Comparison of ENCODE assay signal across 1 cellular context in genomic region chr2:102065675-102066252, GRCh38.
A peak's percentile ranks its signal among the peaks of the same experiment; 100 is the strongest.
TF ChIP-seq lines count a peak whose summit lies in the region.

No MANE protein-coding gene starts in this region.

TF ChIP-seq in HepG2, 621 proteins besides CTCF, POLR2A, EP300 and RAD21 (continued from another document and continues in another):
- no peak for TF ChIP-seq IRF1 (CRISPR knock-in tag; IDR thresholded peaks at IDR 0.05; ENCODE audit: low read depth)
- TF ChIP-seq, protein P1, sequence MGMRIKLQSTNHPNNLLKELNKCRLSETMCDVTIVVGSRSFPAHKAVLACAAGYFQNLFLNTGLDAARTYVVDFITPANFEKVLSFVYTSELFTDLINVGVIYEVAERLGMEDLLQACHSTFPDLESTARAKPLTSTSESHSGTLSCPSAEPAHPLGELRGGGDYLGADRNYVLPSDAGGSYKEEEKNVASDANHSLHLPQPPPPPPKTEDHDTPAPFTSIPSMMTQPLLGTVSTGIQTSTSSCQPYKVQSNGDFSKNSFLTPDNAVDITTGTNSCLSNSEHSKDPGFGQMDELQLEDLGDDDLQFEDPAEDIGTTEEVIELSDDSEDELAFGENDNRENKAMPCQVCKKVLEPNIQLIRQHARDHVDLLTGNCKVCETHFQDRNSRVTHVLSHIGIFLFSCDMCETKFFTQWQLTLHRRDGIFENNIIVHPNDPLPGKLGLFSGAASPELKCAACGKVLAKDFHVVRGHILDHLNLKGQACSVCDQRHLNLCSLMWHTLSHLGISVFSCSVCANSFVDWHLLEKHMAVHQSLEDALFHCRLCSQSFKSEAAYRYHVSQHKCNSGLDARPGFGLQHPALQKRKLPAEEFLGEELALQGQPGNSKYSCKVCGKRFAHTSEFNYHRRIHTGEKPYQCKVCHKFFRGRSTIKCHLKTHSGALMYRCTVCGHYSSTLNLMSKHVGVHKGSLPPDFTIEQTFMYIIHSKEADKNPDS (CRISPR knock-in tag; IDR thresholded peaks at IDR 0.05) = no peak
- TF ChIP-seq HNRNPL (IDR thresholded peaks at IDR 0.05; ENCODE audit: low read depth, low read length) = no peak
- TF ChIP-seq THAP11 (CRISPR knock-in tag; IDR thresholded peaks at IDR 0.05) = peak; percentile 45; the same call in 1 of the 2 replicates
- no peak for TF ChIP-seq ZNF318 (CRISPR knock-in tag; IDR thresholded peaks at IDR 0.05)
- TF ChIP-seq, protein P2, sequence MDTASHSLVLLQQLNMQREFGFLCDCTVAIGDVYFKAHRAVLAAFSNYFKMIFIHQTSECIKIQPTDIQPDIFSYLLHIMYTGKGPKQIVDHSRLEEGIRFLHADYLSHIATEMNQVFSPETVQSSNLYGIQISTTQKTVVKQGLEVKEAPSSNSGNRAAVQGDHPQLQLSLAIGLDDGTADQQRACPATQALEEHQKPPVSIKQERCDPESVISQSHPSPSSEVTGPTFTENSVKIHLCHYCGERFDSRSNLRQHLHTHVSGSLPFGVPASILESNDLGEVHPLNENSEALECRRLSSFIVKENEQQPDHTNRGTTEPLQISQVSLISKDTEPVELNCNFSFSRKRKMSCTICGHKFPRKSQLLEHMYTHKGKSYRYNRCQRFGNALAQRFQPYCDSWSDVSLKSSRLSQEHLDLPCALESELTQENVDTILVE (CRISPR knock-in tag; IDR thresholded peaks at IDR 0.05) = peak; percentile 18; the same call in 1 of the 2 replicates
- 0 out of 2 replicates have a peak, but pooled peaks have one; percentile 59 for TF ChIP-seq ZNF329 (CRISPR knock-in tag; IDR thresholded peaks at IDR 0.05; ENCODE audit: low read depth)
- no peak for TF ChIP-seq ZNF496 (CRISPR knock-in tag; IDR thresholded peaks at IDR 0.05; ENCODE audit: insufficient replicate concordance)
- TF ChIP-seq, protein P3, sequence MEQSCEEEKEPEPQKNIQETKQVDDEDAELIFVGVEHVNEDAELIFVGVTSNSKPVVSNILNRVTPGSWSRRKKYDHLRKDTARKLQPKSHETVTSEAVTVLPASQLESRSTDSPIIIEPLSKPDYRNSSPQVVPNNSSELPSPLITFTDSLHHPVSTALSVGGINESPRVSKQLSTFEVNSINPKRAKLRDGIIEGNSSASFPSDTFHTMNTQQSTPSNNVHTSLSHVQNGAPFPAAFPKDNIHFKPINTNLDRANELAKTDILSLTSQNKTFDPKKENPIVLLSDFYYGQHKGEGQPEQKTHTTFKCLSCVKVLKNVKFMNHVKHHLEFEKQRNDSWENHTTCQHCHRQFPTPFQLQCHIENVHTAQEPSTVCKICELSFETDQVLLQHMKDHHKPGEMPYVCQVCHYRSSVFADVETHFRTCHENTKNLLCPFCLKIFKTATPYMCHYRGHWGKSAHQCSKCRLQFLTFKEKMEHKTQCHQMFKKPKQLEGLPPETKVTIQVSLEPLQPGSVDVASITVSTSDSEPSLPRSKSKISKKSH (CRISPR knock-in tag; IDR thresholded peaks at IDR 0.05; ENCODE audit: borderline replicate concordance) = peak; percentile 100
- TF ChIP-seq ZNF605 (CRISPR knock-in tag; IDR thresholded peaks at IDR 0.05) = peak; percentile 27; the same call in 1 of the 2 replicates
- TF ChIP-seq, protein P4, sequence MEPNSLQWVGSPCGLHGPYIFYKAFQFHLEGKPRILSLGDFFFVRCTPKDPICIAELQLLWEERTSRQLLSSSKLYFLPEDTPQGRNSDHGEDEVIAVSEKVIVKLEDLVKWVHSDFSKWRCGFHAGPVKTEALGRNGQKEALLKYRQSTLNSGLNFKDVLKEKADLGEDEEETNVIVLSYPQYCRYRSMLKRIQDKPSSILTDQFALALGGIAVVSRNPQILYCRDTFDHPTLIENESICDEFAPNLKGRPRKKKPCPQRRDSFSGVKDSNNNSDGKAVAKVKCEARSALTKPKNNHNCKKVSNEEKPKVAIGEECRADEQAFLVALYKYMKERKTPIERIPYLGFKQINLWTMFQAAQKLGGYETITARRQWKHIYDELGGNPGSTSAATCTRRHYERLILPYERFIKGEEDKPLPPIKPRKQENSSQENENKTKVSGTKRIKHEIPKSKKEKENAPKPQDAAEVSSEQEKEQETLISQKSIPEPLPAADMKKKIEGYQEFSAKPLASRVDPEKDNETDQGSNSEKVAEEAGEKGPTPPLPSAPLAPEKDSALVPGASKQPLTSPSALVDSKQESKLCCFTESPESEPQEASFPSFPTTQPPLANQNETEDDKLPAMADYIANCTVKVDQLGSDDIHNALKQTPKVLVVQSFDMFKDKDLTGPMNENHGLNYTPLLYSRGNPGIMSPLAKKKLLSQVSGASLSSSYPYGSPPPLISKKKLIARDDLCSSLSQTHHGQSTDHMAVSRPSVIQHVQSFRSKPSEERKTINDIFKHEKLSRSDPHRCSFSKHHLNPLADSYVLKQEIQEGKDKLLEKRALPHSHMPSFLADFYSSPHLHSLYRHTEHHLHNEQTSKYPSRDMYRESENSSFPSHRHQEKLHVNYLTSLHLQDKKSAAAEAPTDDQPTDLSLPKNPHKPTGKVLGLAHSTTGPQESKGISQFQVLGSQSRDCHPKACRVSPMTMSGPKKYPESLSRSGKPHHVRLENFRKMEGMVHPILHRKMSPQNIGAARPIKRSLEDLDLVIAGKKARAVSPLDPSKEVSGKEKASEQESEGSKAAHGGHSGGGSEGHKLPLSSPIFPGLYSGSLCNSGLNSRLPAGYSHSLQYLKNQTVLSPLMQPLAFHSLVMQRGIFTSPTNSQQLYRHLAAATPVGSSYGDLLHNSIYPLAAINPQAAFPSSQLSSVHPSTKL (CRISPR knock-in tag; IDR thresholded peaks at IDR 0.05) = peak; percentile 88
- TF ChIP-seq GATA4 (IDR thresholded peaks at IDR 0.05; ENCODE audit: borderline replicate concordance, low read depth) = 0 out of 2 replicates have a peak, but pooled peaks have one; percentile 46
- TF ChIP-seq KLF16 (CRISPR knock-in tag; IDR thresholded peaks at IDR 0.05) = peak in 1 of 2 experiments; percentile 75; a peak in 2 of 4 replicates
- TF ChIP-seq CREBL2 (CRISPR knock-in tag; IDR thresholded peaks at IDR 0.05; ENCODE audit: borderline replicate concordance) = 0 out of 2 replicates have a peak, but pooled peaks have one; percentile 71
- TF ChIP-seq ZSCAN25 (CRISPR knock-in tag; IDR thresholded peaks at IDR 0.05) = peak; percentile 48; the same call in 1 of the 2 replicates
- TF ChIP-seq, protein P5, sequence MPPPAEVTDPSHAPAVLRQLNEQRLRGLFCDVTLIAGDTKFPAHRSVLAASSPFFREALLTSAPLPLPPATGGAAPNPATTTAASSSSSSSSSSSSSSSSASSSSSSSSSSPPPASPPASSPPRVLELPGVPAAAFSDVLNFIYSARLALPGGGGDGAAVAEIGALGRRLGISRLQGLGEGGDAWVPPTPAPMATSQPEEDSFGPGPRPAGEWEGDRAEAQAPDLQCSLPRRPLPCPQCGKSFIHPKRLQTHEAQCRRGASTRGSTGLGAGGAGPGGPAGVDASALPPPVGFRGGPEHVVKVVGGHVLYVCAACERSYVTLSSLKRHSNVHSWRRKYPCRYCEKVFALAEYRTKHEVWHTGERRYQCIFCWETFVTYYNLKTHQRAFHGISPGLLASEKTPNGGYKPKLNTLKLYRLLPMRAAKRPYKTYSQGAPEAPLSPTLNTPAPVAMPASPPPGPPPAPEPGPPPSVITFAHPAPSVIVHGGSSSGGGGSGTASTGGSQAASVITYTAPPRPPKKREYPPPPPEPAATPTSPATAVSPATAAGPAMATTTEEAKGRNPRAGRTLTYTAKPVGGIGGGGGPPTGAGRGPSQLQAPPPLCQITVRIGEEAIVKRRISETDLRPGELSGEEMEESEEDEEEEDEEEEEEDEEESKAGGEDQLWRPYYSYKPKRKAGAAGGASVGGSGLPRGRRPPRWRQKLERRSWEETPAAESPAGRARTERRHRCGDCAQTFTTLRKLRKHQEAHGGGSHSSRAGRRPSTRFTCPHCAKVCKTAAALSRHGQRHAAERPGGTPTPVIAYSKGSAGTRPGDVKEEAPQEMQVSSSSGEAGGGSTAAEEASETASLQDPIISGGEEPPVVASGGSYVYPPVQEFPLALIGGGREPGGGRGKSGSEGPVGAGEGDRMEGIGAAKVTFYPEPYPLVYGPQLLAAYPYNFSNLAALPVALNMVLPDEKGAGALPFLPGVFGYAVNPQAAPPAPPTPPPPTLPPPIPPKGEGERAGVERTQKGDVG (CRISPR knock-in tag; IDR thresholded peaks at IDR 0.05; ENCODE audit: borderline replicate concordance) = peak; percentile 73; the same call in 1 of the 2 replicates
- TF ChIP-seq ATF4 (CRISPR knock-in tag; IDR thresholded peaks at IDR 0.05) = 0 out of 4 replicates have a peak, but pooled peaks of 1 of the 2 experiments have one; percentile 18
- peak; percentile 99 for TF ChIP-seq ZNF784 (CRISPR knock-in tag; IDR thresholded peaks at IDR 0.05; ENCODE audit: borderline replicate concordance)
- 0 out of 2 replicates have a peak, but pooled peaks have one; percentile 56 for TF ChIP-seq MTA1 (CRISPR knock-in tag; IDR thresholded peaks at IDR 0.05; ENCODE audit: borderline replicate concordance)
- TF ChIP-seq JUND (CRISPR knock-in tag; IDR thresholded peaks at IDR 0.05) = peak; percentile 95
- TF ChIP-seq MEIS2 (CRISPR knock-in tag; IDR thresholded peaks at IDR 0.05) = no peak
- TF ChIP-seq HOXA3 (CRISPR knock-in tag; IDR thresholded peaks at IDR 0.05) = peak; percentile 69; the same call in 1 of the 2 replicates
